ENCODE assay signal across 9 cellular contexts in the genomic region with DNA sequence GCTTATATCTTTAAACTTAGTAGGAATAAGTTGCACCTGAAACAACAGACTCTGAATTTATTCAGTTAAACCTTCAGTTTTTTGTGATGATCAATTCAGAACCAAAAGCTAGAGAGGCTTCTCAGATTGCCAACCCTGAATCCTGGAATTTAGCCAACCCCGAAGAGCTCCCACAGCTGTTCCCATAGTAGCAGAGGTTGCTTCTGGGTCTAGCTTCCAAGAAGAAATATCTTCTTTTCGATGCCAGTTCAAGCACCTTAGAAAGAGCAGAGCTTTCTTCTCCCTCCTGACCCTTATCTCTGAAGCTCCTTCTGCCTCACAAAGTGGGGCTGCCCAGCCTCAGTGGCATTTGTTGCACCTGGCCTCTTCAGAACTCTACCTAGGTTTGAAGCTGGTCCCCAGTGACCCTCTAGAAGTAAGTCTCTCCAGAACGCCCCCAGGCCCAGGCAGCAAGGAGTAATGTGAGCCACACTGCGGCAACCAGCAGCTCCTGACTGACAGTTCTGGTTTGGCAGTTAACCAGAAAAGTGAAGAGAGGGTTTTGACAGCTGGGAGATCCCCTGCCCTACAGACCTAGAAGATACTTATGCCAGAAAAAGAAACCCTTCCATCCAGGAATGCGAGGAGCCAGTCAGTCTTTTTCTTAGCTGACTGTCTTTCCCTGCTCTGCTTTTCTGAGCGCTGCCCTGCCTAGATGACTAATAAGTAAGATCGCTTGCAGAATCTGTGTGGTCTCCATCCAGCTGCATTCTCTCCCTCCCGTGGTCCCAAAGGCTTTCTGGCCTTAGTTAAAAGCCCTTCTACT.
A peak's percentile ranks its signal among the peaks of the same experiment; 100 is the strongest.
DNase-seq lines count a peak whose midpoint lies in the region; ATAC-seq and TF ChIP-seq lines count a peak whose summit lies in the region.
"Had no signal": no experiment of that assay in that cellular context is flagged by ENCODE, and none has a peak within 500 bp of the region (broad histone marks: within the 10 kb centered on the region; RNA-seq: fewer than 3 reads in every experiment).

No MANE protein-coding gene starts in this region.

- DNase-seq in NCI-H748 (lab: John Stamatoyannopoulos, UW; ENCODE audit: unreplicated experiment) = peak; percentile 57
- no peak for DNase-seq in NCI-H748 treated with DMSO at 0.1 percent for 48 hours (lab: John Stamatoyannopoulos, UW)
- DNase-seq in NCI-H82 treated with DMSO at 0.1 percent for 48 hours (lab: John Stamatoyannopoulos, UW; ENCODE audit: unreplicated experiment) = peak; percentile 27
- peak; percentile 84 for DNase-seq in fibroblast of mammary gland (ENCODE audit: low read depth)
- DNase-seq in thoracic aorta (ENCODE audit: low spot score) = no peak
- no peak for DNase-seq in NCI-H2081 treated with DMSO at 0.1 percent for 48 hours (lab: John Stamatoyannopoulos, UW)

- H3K4me1 ChIP-seq in thoracic aorta (ENCODE audit: control insufficient read depth in 1 of 2, low read depth in 2 of 2) = peaks cover 3 to 12% of the 10 kb centered on the region in 2 donors

- no peaks in the 10 kb centered on the region for H3K27me3 ChIP-seq in thoracic aorta (replicated peaks; ENCODE audit: insufficient read depth)
- H3K27me3 ChIP-seq: BLaER1 treated with 17β-estradiol and CSF1 and Interleukin-3, amounts not matched to agents 10 nM and 100 nM had no signal

- H3K9me3 ChIP-seq in thoracic aorta = no peaks in the 10 kb centered on the region
- H3K9me3 ChIP-seq: BLaER1 treated with 17β-estradiol and CSF1 and Interleukin-3, amounts not matched to agents 10 nM and 100 nM had no signal

- H3K27ac ChIP-seq in thoracic aorta = no peak overlapping the region
- H3K27ac ChIP-seq: BLaER1 treated with 17β-estradiol and CSF1 and Interleukin-3, amounts not matched to agents 10 nM and 100 nM had no signal

- ATAC-seq in thoracic aorta (ENCODE audit: insufficient number of reproducible peaks, low FRiP score, low read depth) (no peak), GM21381 (IDR thresholded peaks at IDR 0.05; ENCODE audit: unreplicated experiment) (no peak), HG03135 (IDR thresholded peaks at IDR 0.05; ENCODE audit: unreplicated experiment) (no peak)

- TF ChIP-seq CTCF in fibroblast of mammary gland (conservative IDR thresholded peaks at IDR 0.05; ENCODE audit: control insufficient read depth, insufficient read depth, low read depth, low read length) (no peak), thoracic aorta (IDR thresholded peaks at IDR 0.05) (no peak)

- no peaks in the 10 kb centered on the region for H3K36me3 ChIP-seq in thoracic aorta
- H3K36me3 ChIP-seq: BLaER1 treated with 17β-estradiol and CSF1 and Interleukin-3, amounts not matched to agents 10 nM and 100 nM had no signal

- H3K4me3 ChIP-seq in fibroblast of mammary gland (ENCODE audit: control insufficient read depth, low read depth, low read length) (no peak overlapping the region), thoracic aorta (peak overlapping the region; percentile 3)
- H3K4me3 ChIP-seq: BLaER1 treated with 17β-estradiol and CSF1 and Interleukin-3, amounts not matched to agents 10 nM and 100 nM had no signal

Comparison
In these comparisons a context has a peak if more than half of its experiments do, and no peak if none do; other contexts are left out.
1. DNase-seq: peak in NCI-H748 (single experiment), NCI-H82 treated with DMSO at 0.1 percent for 48 hours (single experiment) and fibroblast of mammary gland (single experiment); none in NCI-H748 treated with DMSO at 0.1 percent for 48 hours (single experiment), thoracic aorta (single experiment) and NCI-H2081 treated with DMSO at 0.1 percent for 48 hours (single experiment).